Comparison of ENCODE assay signal across 20 cellular contexts in the genomic region with DNA sequence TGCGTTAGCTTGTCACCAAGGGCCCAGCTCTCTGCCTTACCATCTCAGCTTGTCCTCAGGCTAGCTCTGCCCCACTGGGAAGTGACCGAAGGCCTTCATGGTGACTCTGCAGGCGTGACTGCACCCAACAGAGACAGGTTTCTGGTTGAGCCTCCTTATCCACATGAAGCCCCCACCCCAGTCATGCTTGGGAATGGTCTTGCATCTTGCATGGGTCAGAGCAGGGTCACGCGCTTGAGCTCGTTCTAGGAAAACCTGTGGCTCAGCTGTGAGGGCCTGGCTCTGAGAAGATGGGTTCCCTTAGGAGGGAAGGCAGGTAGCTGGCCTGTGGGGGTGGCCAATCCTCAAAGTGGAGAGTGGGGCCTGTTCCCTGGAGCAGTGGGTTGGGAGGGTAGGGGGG.
DNase-seq lines count a peak whose midpoint lies in the region; ATAC-seq, FAIRE-seq and TF ChIP-seq lines count a peak whose summit lies in the region.
"Had no signal": no experiment of that assay in that cellular context is flagged by ENCODE, and none has a peak within 500 bp of the region (broad histone marks: within the 10 kb centered on the region; RNA-seq: fewer than 3 reads in every experiment).

No MANE protein-coding gene starts in this region.

- no peak overlapping the region for H3K4me3 ChIP-seq in esophagus squamous epithelium
- H3K4me3 ChIP-seq: BLaER1 treated with 17β-estradiol and CSF1 and Interleukin-3, amounts not matched to agents 10 nM and 100 nM; GM23248 had no signal

- no peak for ATAC-seq in Right ventricle myocardium superior (ENCODE audit: poor library complexity)
- ATAC-seq in left cardiac atrium = no peak
- ATAC-seq in stimulated activated naive B cell treated with anti-CD40 and anti-IgM and Interleukin-4, amounts not matched to agents 10 μg/mL and 1 μg/mL and 100 μg/mL, for 72 hours (replicated peaks) = no peak
- no peak for ATAC-seq in HG03469 (IDR thresholded peaks at IDR 0.05; ENCODE audit: unreplicated experiment)
- ATAC-seq: CD8-positive, alpha-beta T cell; HCT116 had no signal

- peaks cover 6% of the 10 kb centered on the region for H3K36me3 Mint-ChIP-seq in glutamatergic neuron (ENCODE audit: unreplicated experiment)
- H3K36me3 Mint-ChIP-seq in neural crest cell (ENCODE audit: low read depth) = peaks cover 13% of the 10 kb centered on the region
- peaks cover 51 to 63% of the 10 kb centered on the region in 2 donors for H3K36me3 Mint-ChIP-seq in stimulated activated naive B cell treated with anti-CD40 and anti-IgM and Interleukin-4, amounts not matched to agents 10 μg/mL and 1 μg/mL and 100 μg/mL, for 72 hours

- H3K27ac Mint-ChIP-seq in glutamatergic neuron (ENCODE audit: unreplicated experiment) = no peak overlapping the region
- H3K27ac Mint-ChIP-seq in neural crest cell (ENCODE audit: unreplicated experiment) = peak overlapping the region; percentile 19
- peak overlapping the region; percentile 47 for H3K27ac Mint-ChIP-seq in stimulated activated naive B cell treated with anti-CD40 and anti-IgM and Interleukin-4, amounts not matched to agents 10 μg/mL and 1 μg/mL and 100 μg/mL, for 72 hours
- H3K27ac Mint-ChIP-seq: CD8-positive, alpha-beta T cell had no signal

- TF ChIP-seq CTCF in glutamatergic neuron (IDR thresholded peaks at IDR 0.05; ENCODE audit: partially characterized antibody, unreplicated experiment) (no peak), neural crest cell (conservative IDR thresholded peaks at IDR 0.05) (no peak), esophagus squamous epithelium (IDR thresholded peaks at IDR 0.05) (no peak)

- no peak for TF ChIP-seq POLR2A in esophagus squamous epithelium (IDR thresholded peaks at IDR 0.05)

- no CpG with 5 or more reads among the region's 6 CpGs for WGBS in esophagus squamous epithelium, 2 donors

- DNase-seq in Right ventricle myocardium superior = peak; percentile 13
- DNase-seq in left cardiac atrium = no peak
- DNase-seq in glutamatergic neuron = peak; percentile 10
- no peak for DNase-seq in neural crest cell (ENCODE audit: low read depth, low spot score)
- no peak for DNase-seq in stimulated activated naive B cell treated with anti-CD40 and anti-IgM and Interleukin-4, amounts not matched to agents 10 μg/mL and 1 μg/mL and 100 μg/mL, for 72 hours
- no peak for DNase-seq in esophagus squamous epithelium (lab: John Stamatoyannopoulos, UW)
- DNase-seq in RCC 7860 (ENCODE audit: low spot score) = no peak
- DNase-seq: 8988T; AML-193; CD8-positive, alpha-beta T cell; COR-L47; DMS53; GF-D8; GM23248; IMR-90 had no signal

- FAIRE-seq in RCC 7860 (lab: Jason Lieb, UNC) = no peak
- FAIRE-seq: D721Med, H54 had no signal

- H3K9me3 Mint-ChIP-seq in glutamatergic neuron (ENCODE audit: unreplicated experiment) (peaks cover 8% of the 10 kb centered on the region), neural crest cell (no peaks in the 10 kb centered on the region)
- peaks cover 0 to 3% of the 10 kb centered on the region in 2 donors for H3K9me3 Mint-ChIP-seq in stimulated activated naive B cell treated with anti-CD40 and anti-IgM and Interleukin-4, amounts not matched to agents 10 μg/mL and 1 μg/mL and 100 μg/mL, for 72 hours
- H3K9me3 Mint-ChIP-seq: CD8-positive, alpha-beta T cell had no signal

- H3K27me3 Mint-ChIP-seq in glutamatergic neuron (ENCODE audit: unreplicated experiment) (peaks cover 7% of the 10 kb centered on the region), neural crest cell (ENCODE audit: low read depth) (no peaks in the 10 kb centered on the region)
- H3K27me3 Mint-ChIP-seq in stimulated activated naive B cell treated with anti-CD40 and anti-IgM and Interleukin-4, amounts not matched to agents 10 μg/mL and 1 μg/mL and 100 μg/mL, for 72 hours = no peaks in the 10 kb centered on the region

- H3K4me3 Mint-ChIP-seq in glutamatergic neuron (ENCODE audit: unreplicated experiment) (no peak overlapping the region), neural crest cell (no peak overlapping the region)
- H3K4me3 Mint-ChIP-seq in stimulated activated naive B cell treated with anti-CD40 and anti-IgM and Interleukin-4, amounts not matched to agents 10 μg/mL and 1 μg/mL and 100 μg/mL, for 72 hours = no peak overlapping the region
- H3K4me3 Mint-ChIP-seq: CD8-positive, alpha-beta T cell had no signal

- intact Hi-C loops in Right ventricle myocardium superior (cut with DNase I) = no loop called here
- intact Hi-C loops in left cardiac atrium (cut with DNase I) = no loop called here
- intact Hi-C loops in esophagus squamous epithelium (cut with DNase I) = no loop called here

- H3K27me3 ChIP-seq in esophagus squamous epithelium = no peaks in the 10 kb centered on the region
- H3K27me3 ChIP-seq: BLaER1 treated with 17β-estradiol and CSF1 and Interleukin-3, amounts not matched to agents 10 nM and 100 nM had no signal

- no peaks in the 10 kb centered on the region for H3K4me1 ChIP-seq in esophagus squamous epithelium

- H3K36me3 ChIP-seq in esophagus squamous epithelium = peaks cover 7 to 97% (median 25%) of the 10 kb centered on the region in 3 donors

- no peaks in the 10 kb centered on the region for H3K9me3 ChIP-seq in esophagus squamous epithelium
- H3K9me3 ChIP-seq: BLaER1 treated with 17β-estradiol and CSF1 and Interleukin-3, amounts not matched to agents 10 nM and 100 nM had no signal

- H3K27ac ChIP-seq in esophagus squamous epithelium = no peak overlapping the region
- H3K27ac ChIP-seq: BLaER1 treated with 17β-estradiol and CSF1 and Interleukin-3, amounts not matched to agents 10 nM and 100 nM; GM23248 had no signal

- H3K4me1 Mint-ChIP-seq in glutamatergic neuron (ENCODE audit: low read depth, unreplicated experiment) (peaks cover 21% of the 10 kb centered on the region), neural crest cell (no peaks in the 10 kb centered on the region)
- peaks cover 21 to 39% of the 10 kb centered on the region in 2 donors for H3K4me1 Mint-ChIP-seq in stimulated activated naive B cell treated with anti-CD40 and anti-IgM and Interleukin-4, amounts not matched to agents 10 μg/mL and 1 μg/mL and 100 μg/mL, for 72 hours

Comparison
In these comparisons a context has a peak if more than half of its experiments do, and no peak if none do; other contexts are left out.
1. DNase-seq: peak in Right ventricle myocardium superior (single experiment) and glutamatergic neuron (single experiment); none in left cardiac atrium (single experiment), neural crest cell (single experiment), stimulated activated naive B cell treated with anti-CD40 and anti-IgM and Interleukin-4, amounts not matched to agents 10 μg/mL and 1 μg/mL and 100 μg/mL, for 72 hours (single experiment), esophagus squamous epithelium (single experiment) and RCC 7860 (single experiment).